In the genomic region with DNA sequence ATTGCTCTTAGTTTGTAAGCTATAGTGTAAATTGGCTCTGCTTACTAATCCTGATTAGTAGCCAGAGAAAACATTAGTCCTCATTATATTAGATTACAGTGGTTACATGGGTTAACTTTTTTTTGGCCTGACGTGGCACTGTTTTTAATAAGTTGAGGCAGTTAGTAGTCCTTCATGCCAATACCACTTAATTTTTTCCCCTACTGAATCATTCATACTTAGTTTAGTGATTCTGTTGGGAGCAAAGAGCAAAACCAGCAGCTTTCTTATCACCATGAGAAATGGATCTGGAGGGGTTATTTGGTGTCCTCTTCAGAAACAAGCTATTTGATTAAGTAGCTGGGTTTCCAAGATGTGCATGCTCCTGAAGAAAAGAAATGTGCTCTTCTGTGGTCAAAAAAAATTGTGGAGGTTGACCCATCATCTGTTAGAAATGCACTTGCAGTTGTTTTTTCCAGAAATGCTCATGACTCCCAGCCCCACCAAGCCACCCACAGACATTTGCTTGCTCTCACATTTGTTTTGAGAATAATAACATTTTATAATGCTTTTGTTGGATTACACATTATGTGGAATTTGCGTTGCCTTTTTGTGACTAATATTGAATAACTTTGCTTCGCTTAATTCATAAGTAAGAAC, we compare ENCODE assay signal across 18 cellular contexts.
A peak's percentile ranks its signal among the peaks of the same experiment; 100 is the strongest.
DNase-seq lines count a peak whose midpoint lies in the region; ATAC-seq and TF ChIP-seq lines count a peak whose summit lies in the region.
"Had no signal": no experiment of that assay in that cellular context is flagged by ENCODE, and none has a peak within 500 bp of the region (broad histone marks: within the 10 kb centered on the region; RNA-seq: fewer than 3 reads in every experiment).

No MANE protein-coding gene starts in this region.

- no peaks in the 10 kb centered on the region for H3K36me3 ChIP-seq in mammary epithelial cell (ENCODE audit: insufficient read depth, low read length)
- peaks cover 0 to 2% (median 0%) of the 10 kb centered on the region in 5 donors for H3K36me3 ChIP-seq in subcutaneous abdominal adipose tissue (ENCODE audit: control insufficient read depth in 5 of 5, insufficient read depth in 5 of 5, low read length in 5 of 5)
- H3K36me3 ChIP-seq: colonic mucosa had no signal

- POLR2A ChIA-PET in MCF 10A (lab: Yijun Ruan, JAX) = interaction anchor here (0.9 kb wide), 1 partner anchor 913 kb away, joined by 3 read pairs; no protein-coding TSS in a partner anchor
- POLR2A ChIA-PET in CD4-positive, alpha-beta T cell (lab: Charles Lee) = no interaction called here

- H3K4me1 ChIP-seq in mammary epithelial cell (ENCODE audit: insufficient read depth, low read length) (no peaks in the 10 kb centered on the region), subcutaneous abdominal adipose tissue (ENCODE audit: control insufficient read depth in 5 of 5, insufficient read depth in 5 of 5, low read length in 5 of 5) (peaks cover 0 to 15% (median 0%) of the 10 kb centered on the region in 5 donors)
- H3K4me1 ChIP-seq: colonic mucosa, psoas muscle, testis had no signal

- DNase-seq in mammary epithelial cell (peak; percentile 43), MCF 10A (ENCODE audit: unreplicated experiment) (no peak), amniotic epithelial cell (ENCODE audit: low read depth) (peak; percentile 98), foreskin fibroblast (peak; percentile 86 to 92), DMS153 treated with DMSO at 0.1 percent for 48 hours (lab: John Stamatoyannopoulos, UW; ENCODE audit: unreplicated experiment) (no peak), NCI-H1417 treated with DMSO at 0.1 percent for 48 hours (lab: John Stamatoyannopoulos, UW) (no peak)
- no peak for DNase-seq in CD4-positive, alpha-beta T cell
- DNase-seq: 8988T; activated CD4-positive, alpha-beta T cell treated with anti-CD3 and anti-CD28 coated beads, Interleukin-2, amount 50 U/mL, for 1 hour; activated naive CD8-positive, alpha-beta T cell treated with anti-CD3 and anti-CD28 coated beads, Interleukin-2, amount 10 ng/mL, durations not matched to agents 7 days and 5 days; activated T-cell treated with anti-CD3 and anti-CD28 coated beads, Interleukin-2, amount 50 U/mL, for 1 hour; colonic mucosa; COR-L47; hippocampal formation; psoas muscle; testis had no signal

- ATAC-seq in CD4-positive, alpha-beta T cell (ENCODE audit: poor library complexity) = no peak
- ATAC-seq: psoas muscle had no signal

- CTCF ChIA-PET in mammary epithelial cell (lab: Charles Lee; ENCODE audit: low non-redundant PET) (no interaction called here), MCF 10A (lab: Yijun Ruan, JAX) (interaction anchor here (0.6 to 1.1 kb wide), 6 partner anchors 61 to 551 kb away, joined by 3 to 5 read pairs (median 3); no protein-coding TSS in a partner anchor)
- CTCF ChIA-PET in CD4-positive, alpha-beta T cell (lab: Charles Lee) = no interaction called here

- in situ Hi-C loops in mammary epithelial cell (cut with MboI; ENCODE audit: low sequenced_read_pairs in 2 of 2) = no loop called here

- H3K27me3 ChIP-seq in mammary epithelial cell (ENCODE audit: insufficient read depth, low read length) = no peaks in the 10 kb centered on the region
- no peaks in the 10 kb centered on the region for H3K27me3 ChIP-seq in subcutaneous abdominal adipose tissue (ENCODE audit: control insufficient read depth in 5 of 5, insufficient read depth in 4 of 5, low read length in 5 of 5)
- H3K27me3 ChIP-seq in CD4-positive, alpha-beta T cell (ENCODE audit: control insufficient read depth, insufficient read depth, low read length) = no peaks in the 10 kb centered on the region
- H3K27me3 ChIP-seq: colonic mucosa, testis had no signal

- no peak overlapping the region for H3K27ac ChIP-seq in mammary epithelial cell (ENCODE audit: insufficient read depth, low read depth, low read length)
- peak overlapping the region; percentile 59 for H3K27ac ChIP-seq in subcutaneous abdominal adipose tissue (ENCODE audit: low read depth, low read length)
- H3K27ac ChIP-seq in CD4-positive, alpha-beta T cell (ENCODE audit: low read depth, low read length) = no peak overlapping the region
- H3K27ac ChIP-seq: colonic mucosa, epithelial cell of prostate, psoas muscle, testis had no signal

- no peak overlapping the region for H2AFZ ChIP-seq in mammary epithelial cell (ENCODE audit: low read depth, low read length)

- TF ChIP-seq CTCF in mammary epithelial cell (conservative IDR thresholded peaks at IDR 0.05 in 1 of 2, IDR thresholded peaks at IDR 0.05 in 1 of 2; ENCODE audit: extremely low read depth in 1 of 2, insufficient read depth in 1 of 2, low read depth in 1 of 2, low read length in 2 of 2) (no peak), MCF 10A (IDR thresholded peaks at IDR 0.05; ENCODE audit: unreplicated experiment) (no peak), foreskin fibroblast (IDR thresholded peaks at IDR 0.05; ENCODE audit: low read depth, low read length) (no peak)
- no peak for TF ChIP-seq CTCF in CD4-positive, alpha-beta T cell (IDR thresholded peaks at IDR 0.05)

- intact Hi-C loops in mammary epithelial cell (cut with micrococcal nuclease) = loop anchor here (10.0 kb wide), 1 partner anchor 301 kb away; no protein-coding TSS in a partner anchor
- intact Hi-C loops in MCF 10A (cut with micrococcal nuclease) = loop anchor here (10.0 kb wide), 1 partner anchor 361 kb away; the partner anchor contains the start of gene TWIST1
- intact Hi-C loops in CD4-positive, alpha-beta T cell (cut with DNase I, micrococcal nuclease) = no loop called here

- no peaks in the 10 kb centered on the region for H3K27me3 Mint-ChIP-seq in MCF 10A (ENCODE audit: insufficient read depth, unreplicated experiment)
- H3K27me3 Mint-ChIP-seq in CD4-positive, alpha-beta T cell = no peaks in the 10 kb centered on the region
- H3K27me3 Mint-ChIP-seq: activated naive CD8-positive, alpha-beta T cell treated with anti-CD3 and anti-CD28 coated beads, Interleukin-2, amount 10 ng/mL, durations not matched to agents 7 days and 5 days had no signal

- H4K20me1 ChIP-seq in mammary epithelial cell (ENCODE audit: insufficient read depth, low read length) = no peaks in the 10 kb centered on the region

- peaks cover 10% of the 10 kb centered on the region for H3K4me1 Mint-ChIP-seq in MCF 10A (ENCODE audit: insufficient read depth, unreplicated experiment)
- H3K4me1 Mint-ChIP-seq in CD4-positive, alpha-beta T cell (ENCODE audit: low read depth) = no peaks in the 10 kb centered on the region
- H3K4me1 Mint-ChIP-seq: activated naive CD8-positive, alpha-beta T cell treated with anti-CD3 and anti-CD28 coated beads, Interleukin-2, amount 10 ng/mL, durations not matched to agents 7 days and 5 days had no signal

- no peak overlapping the region for H3K27ac Mint-ChIP-seq in MCF 10A (ENCODE audit: low read depth, unreplicated experiment)
- H3K27ac Mint-ChIP-seq in CD4-positive, alpha-beta T cell = no peak overlapping the region
- H3K27ac Mint-ChIP-seq: activated naive CD8-positive, alpha-beta T cell treated with anti-CD3 and anti-CD28 coated beads, Interleukin-2, amount 10 ng/mL, durations not matched to agents 7 days and 5 days had no signal

- no peaks in the 10 kb centered on the region for H3K36me3 Mint-ChIP-seq in MCF 10A (ENCODE audit: insufficient read depth, unreplicated experiment)
- H3K36me3 Mint-ChIP-seq in CD4-positive, alpha-beta T cell (ENCODE audit: low read depth) = no peaks in the 10 kb centered on the region
- H3K36me3 Mint-ChIP-seq: activated naive CD8-positive, alpha-beta T cell treated with anti-CD3 and anti-CD28 coated beads, Interleukin-2, amount 10 ng/mL, durations not matched to agents 7 days and 5 days had no signal

- H3K9ac ChIP-seq in mammary epithelial cell (ENCODE audit: insufficient read depth, low read length) (no peak overlapping the region), subcutaneous abdominal adipose tissue (ENCODE audit: low read length in 5 of 5) (no peak overlapping the region)

- H3K79me2 ChIP-seq in mammary epithelial cell (ENCODE audit: insufficient read depth, low read length) = no peaks in the 10 kb centered on the region

- H3K4me3 ChIP-seq in mammary epithelial cell (replicated peaks in 1 of 3; ENCODE audit: insufficient read depth in 1 of 3, low read depth in 2 of 3, low read length in 3 of 3) = no peak overlapping the region
- peak overlapping the region; percentile 7 to 32 for H3K4me3 ChIP-seq in foreskin fibroblast (ENCODE audit: low read depth in 1 of 2, low read length in 2 of 2)
- no peak overlapping the region for H3K4me3 ChIP-seq in subcutaneous abdominal adipose tissue (ENCODE audit: low read depth in 1 of 5, low read length in 5 of 5)
- H3K4me3 ChIP-seq: colonic mucosa, psoas muscle, testis had no signal

- H3K4me3 Mint-ChIP-seq in MCF 10A (ENCODE audit: unreplicated experiment) = no peak overlapping the region
- no peak overlapping the region for H3K4me3 Mint-ChIP-seq in CD4-positive, alpha-beta T cell
- H3K4me3 Mint-ChIP-seq: activated naive CD8-positive, alpha-beta T cell treated with anti-CD3 and anti-CD28 coated beads, Interleukin-2, amount 10 ng/mL, durations not matched to agents 7 days and 5 days had no signal

- dilution Hi-C loops in mammary epithelial cell (cut with HindIII; ENCODE audit: low sequenced_read_pairs) = no loop called here

- H3K9me3 Mint-ChIP-seq in MCF 10A (ENCODE audit: unreplicated experiment) = no peaks in the 10 kb centered on the region
- H3K9me3 Mint-ChIP-seq in CD4-positive, alpha-beta T cell = no peaks in the 10 kb centered on the region

- H3K9me3 ChIP-seq in mammary epithelial cell (replicated peaks; ENCODE audit: insufficient read depth, low read length) (no peaks in the 10 kb centered on the region), subcutaneous abdominal adipose tissue (ENCODE audit: control insufficient read depth in 5 of 5, low read length in 5 of 5) (peaks cover 0 to 2% (median 0%) of the 10 kb centered on the region in 5 donors)
- no peaks in the 10 kb centered on the region for H3K9me3 ChIP-seq in CD4-positive, alpha-beta T cell (ENCODE audit: control insufficient read depth, low read length)
- H3K9me3 ChIP-seq: colonic mucosa, psoas muscle, testis had no signal

- BruUV-seq in mammary epithelial cell (replicated peaks; lab: Mats Ljungman, UMichigan) = no TSS peak
- BruUV-seq in MCF 10A (replicated peaks; lab: Mats Ljungman, UMichigan) = no TSS peak

- H3K4me2 ChIP-seq in mammary epithelial cell (ENCODE audit: insufficient read depth, low read depth, low read length) = no peak overlapping the region

- 96% methylated on average over 3 of the region's 3 CpGs for WGBS in mammary epithelial cell (ENCODE audit: low coverage, missing lambda C conversion rate)

Comparison
In these comparisons a context has a peak if more than half of its experiments do, and no peak if none do; other contexts are left out.
1. DNase-seq: peak in mammary epithelial cell (single experiment), amniotic epithelial cell (single experiment) and foreskin fibroblast (2 of 2); none in MCF 10A (single experiment), DMS153 treated with DMSO at 0.1 percent for 48 hours (single experiment), NCI-H1417 treated with DMSO at 0.1 percent for 48 hours (single experiment) and CD4-positive, alpha-beta T cell (0 of 10).
2. H3K4me3 ChIP-seq: peak in foreskin fibroblast (2 of 2); none in mammary epithelial cell (0 of 3) and subcutaneous abdominal adipose tissue (0 of 5).
3. intact Hi-C loops: an anchor here in mammary epithelial cell (10.0 kb wide) and MCF 10A (10.0 kb wide); none called in CD4-positive, alpha-beta T cell.